In the genomic region with DNA sequence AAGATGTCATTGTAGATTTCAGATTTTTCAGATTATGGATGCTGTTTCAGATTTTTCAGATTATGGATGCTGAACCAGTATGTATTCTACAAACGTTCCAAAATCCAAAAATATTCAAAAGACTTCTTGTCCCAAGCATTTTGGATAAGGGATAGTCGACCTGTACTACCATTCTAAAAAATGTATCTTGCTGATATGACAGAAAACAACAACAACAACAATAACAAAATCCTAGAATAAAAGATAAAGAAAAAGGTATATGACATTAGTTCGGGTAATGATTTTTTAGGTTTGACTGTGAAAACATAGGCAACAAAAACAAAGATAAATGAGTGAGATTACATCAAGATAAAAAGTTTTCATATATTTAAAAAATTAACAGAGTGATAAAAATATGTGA, we compare ENCODE assay signal across 2 cellular contexts.
TF ChIP-seq lines count a peak whose summit lies in the region.

No MANE protein-coding gene starts in this region.

TF ChIP-seq in IMR-90, 13 proteins besides CTCF, POLR2A, EP300 and RAD21 (continued from another document):
- TF ChIP-seq MAFK (IDR thresholded peaks at IDR 0.05; ENCODE audit: low read depth, low read length) (0 out of 2 replicates have a peak, but pooled peaks have one; percentile 33), SMC3 (IDR thresholded peaks at IDR 0.05; ENCODE audit: low read depth, low read length) (no peak), RFX5 (IDR thresholded peaks at IDR 0.05; ENCODE audit: low read depth, low read length) (no peak), CEBPB (IDR thresholded peaks at IDR 0.05; ENCODE audit: low read depth, low read length) (no peak)

TF ChIP-seq in K562, 482 proteins besides CTCF, POLR2A, EP300 and RAD21 (continued from another document):
- no peak for TF ChIP-seq HIVEP1 (CRISPR knock-in tag; IDR thresholded peaks at IDR 0.05)
